30 cellular contexts compared by ENCODE assay signal in the genomic region with DNA sequence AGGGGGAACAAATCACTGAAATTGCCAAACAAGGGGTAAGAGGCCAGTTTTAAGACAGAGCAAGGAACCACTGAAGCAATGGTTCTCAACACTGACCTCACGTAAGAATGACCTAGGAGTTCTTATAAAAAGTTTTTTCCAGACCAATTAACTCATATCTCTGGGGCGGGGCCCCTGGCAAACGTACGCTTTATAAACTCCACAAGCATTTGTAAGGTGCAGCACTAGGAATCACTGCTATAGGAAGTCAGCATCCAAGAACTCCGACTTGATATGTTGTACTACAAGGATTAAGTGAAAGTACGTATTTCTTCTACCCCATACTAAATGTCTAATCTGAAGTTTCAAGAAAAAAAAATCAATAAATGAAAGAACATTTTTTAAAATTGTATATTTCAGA.
"Had no signal": no experiment of that assay in that cellular context is flagged by ENCODE, and none has a peak within 500 bp of the region (broad histone marks: within the 10 kb centered on the region; RNA-seq: fewer than 3 reads in every experiment).

No MANE protein-coding gene starts in this region.

- DNase-seq: head of caudate nucleus; hippocampal formation; kidney glomerular epithelial cell; left ventricle myocardium inferior; mesendoderm; naive B cell; natural killer cell; nephron progenitor cell; occipital lobe; retina; right cardiac atrium; stimulated activated CD4-positive, alpha-beta T cell treated with anti-CD3 and anti-CD28 coated beads, Interleukin-12 subunit alpha, Interleukin-12 subunit beta, amount 100 ng/mL, for 4 hours; stimulated activated CD4-positive, alpha-beta T cell treated with anti-CD3 and anti-CD28 coated beads, Interleukin-15, amount 100 ng/mL, for 24 hours; stimulated activated CD4-positive, alpha-beta T cell treated with anti-CD3 and anti-CD28 coated beads, Interleukin-2, amount 100 ng/mL, for 24 hours; stimulated activated CD4-positive, alpha-beta T cell treated with anti-CD3 and anti-CD28 coated beads, Interleukin-4, amount 100 ng/mL, for 24 hours; stimulated activated naive CD4-positive, alpha-beta T cell; tibial artery had no signal

- H3K27me3 Mint-ChIP-seq: progenitor cell of endocrine pancreas; stimulated activated naive CD8-positive, alpha-beta T cell treated with anti-CD3 and anti-CD28 coated beads, Interleukin-15, Interleukin-2, amounts not matched to agents 100 ng/mL and 50 ng/mL, for 24 hours; type B pancreatic cell had no signal

- H3K36me3 Mint-ChIP-seq: naive B cell; natural killer cell; neural progenitor cell; stimulated activated effector memory CD8-positive, alpha-beta T cell treated with anti-CD3 and anti-CD28 coated beads, Interleukin-12 subunit alpha, Interleukin-12 subunit beta, amount 100 ng/mL, for 72 hours; type B pancreatic cell had no signal

- H3K4me3 ChIP-seq: left ventricle myocardium inferior, lung, neural progenitor cell, skin epidermis, suprapubic skin, thoracic aorta, tibial artery, vagina had no signal

- H3K4me3 Mint-ChIP-seq: mesothelial cell of epicardium; naive B cell; natural killer cell; nephron progenitor cell; neural progenitor cell; stimulated activated effector memory CD8-positive, alpha-beta T cell treated with anti-CD3 and anti-CD28 coated beads, Interleukin-12 subunit alpha, Interleukin-12 subunit beta, amount 100 ng/mL, for 72 hours; stimulated activated naive CD8-positive, alpha-beta T cell treated with anti-CD3 and anti-CD28 coated beads, Interleukin-15, Interleukin-2, amounts not matched to agents 100 ng/mL and 50 ng/mL, for 24 hours; type B pancreatic cell had no signal

- H3K27me3 ChIP-seq: neural progenitor cell, neutrophil, suprapubic skin, tibial artery, vagina had no signal

- H3K9ac ChIP-seq: neural progenitor cell had no signal

- H3K4me1 ChIP-seq: left ventricle myocardium inferior, neural progenitor cell, suprapubic skin, tibial artery, vagina had no signal

- H3K27ac ChIP-seq: left ventricle myocardium inferior, neural progenitor cell, neutrophil, skin epidermis, suprapubic skin, thoracic aorta, tibial artery, vagina had no signal

- H3K9me3 ChIP-seq: neutrophil, suprapubic skin, thoracic aorta, tibial artery, vagina had no signal

- H3K36me3 ChIP-seq: left ventricle myocardium inferior, neural progenitor cell, neutrophil, suprapubic skin, thoracic aorta, tibial artery, vagina had no signal

- H3K27ac Mint-ChIP-seq: mesothelial cell of epicardium; naive B cell; natural killer cell; nephron progenitor cell; neural progenitor cell; progenitor cell of endocrine pancreas; stimulated activated effector memory CD8-positive, alpha-beta T cell treated with anti-CD3 and anti-CD28 coated beads, Interleukin-12 subunit alpha, Interleukin-12 subunit beta, amount 100 ng/mL, for 72 hours; stimulated activated naive CD8-positive, alpha-beta T cell treated with anti-CD3 and anti-CD28 coated beads, Interleukin-15, Interleukin-2, amounts not matched to agents 100 ng/mL and 50 ng/mL, for 24 hours; type B pancreatic cell had no signal

- H3K4me1 Mint-ChIP-seq: naive B cell; natural killer cell; stimulated activated effector memory CD8-positive, alpha-beta T cell treated with anti-CD3 and anti-CD28 coated beads, Interleukin-12 subunit alpha, Interleukin-12 subunit beta, amount 100 ng/mL, for 72 hours had no signal

- ATAC-seq: natural killer cell; right cardiac atrium; sciatic nerve; stimulated activated effector memory CD8-positive, alpha-beta T cell treated with anti-CD3 and anti-CD28 coated beads, Interleukin-12 subunit alpha, Interleukin-12 subunit beta, amount 100 ng/mL, for 72 hours had no signal
